ENCODE assay signal across 19 cellular contexts in the genomic region with DNA sequence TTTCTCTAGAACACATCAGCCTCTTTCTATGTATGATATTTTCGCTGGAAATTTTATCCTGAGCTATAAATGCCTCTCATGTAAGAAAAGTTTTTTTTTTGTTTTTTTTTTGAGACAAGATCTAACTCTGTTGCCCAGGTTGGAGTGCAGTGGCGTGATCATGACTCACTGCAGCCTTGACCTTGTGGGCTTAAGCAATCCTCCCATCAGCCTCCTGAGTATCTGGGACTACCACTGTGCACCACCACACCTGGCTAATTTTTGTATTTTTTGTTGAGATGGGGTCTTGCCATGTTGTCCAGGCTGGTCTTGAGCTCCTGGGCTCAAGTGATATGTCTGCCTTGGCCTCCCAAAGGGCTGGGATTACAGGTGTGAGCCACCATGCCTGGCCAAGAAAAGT.
DNase-seq lines count a peak whose midpoint lies in the region; ATAC-seq, FAIRE-seq and TF ChIP-seq lines count a peak whose summit lies in the region.
"Had no signal": no experiment of that assay in that cellular context is flagged by ENCODE, and none has a peak within 500 bp of the region (broad histone marks: within the 10 kb centered on the region; RNA-seq: fewer than 3 reads in every experiment).

No MANE protein-coding gene starts in this region.

- 57% methylated on average over 2 of the region's 2 CpGs for WGBS in A549 (ENCODE audit: missing lambda C conversion rate)

- H3K27ac ChIP-seq in A549 = peak overlapping the region in 1 of 2 experiments; percentile 58; a peak in 1 of 6 replicates
- H3K27ac ChIP-seq in HEK293 (ENCODE audit: extremely low read depth, low read depth, low read length) = no peak overlapping the region
- H3K27ac ChIP-seq: psoas muscle had no signal

- H3K4me3 ChIP-seq in A549 (no peak overlapping the region), HEK293 (ENCODE audit: low read depth, low read length) (no peak overlapping the region), astrocyte of the spinal cord (ENCODE audit: low read depth, low read length) (no peak overlapping the region)
- H3K4me3 ChIP-seq: MG63, psoas muscle had no signal

- DNase-seq in A549 (ENCODE audit: low read depth in 1 of 2, low spot score in 1 of 2) (peak in 1 of 2 experiments; percentile 24), astrocyte of the spinal cord (ENCODE audit: low read depth, low spot score) (peak; percentile 37), iris pigment epithelial cell (ENCODE audit: low read depth) (peak; percentile 65), AML-193 (lab: John Stamatoyannopoulos, UW) (no peak), foreskin melanocyte (no peak), DMS53 (lab: John Stamatoyannopoulos, UW) (no peak), nephron progenitor cell (no peak)
- DNase-seq: activated CD4-positive, alpha-beta T cell treated with anti-CD3 and anti-CD28 coated beads for 48 hours; activated naive CD8-positive, alpha-beta T cell treated with anti-CD3 and anti-CD28 coated beads, Interleukin-2, amount 50 U/mL, for 24 hours; activated T-cell treated with anti-CD3 and anti-CD28 coated beads for 4 hours; hypothalamus; left ventricle myocardium superior; MG63; NCI-H2029 treated with DMSO at 0.1 percent for 48 hours; psoas muscle; SHP77; T-helper 9 cell had no signal

- TF ChIP-seq CTCF in A549 (IDR thresholded peaks at IDR 0.05) = no peak
- TF ChIP-seq CTCF in HEK293 (tag by site-specific recombination; IDR thresholded peaks at IDR 0.05) = no peak
- no peak for TF ChIP-seq CTCF in astrocyte of the spinal cord (IDR thresholded peaks at IDR 0.05; ENCODE audit: low read depth, low read length)
- no peak for TF ChIP-seq CTCF in nephron progenitor cell (IDR thresholded peaks at IDR 0.05)

- no peak overlapping the region for H3K4me3 Mint-ChIP-seq in nephron progenitor cell
- H3K4me3 Mint-ChIP-seq: activated naive CD8-positive, alpha-beta T cell treated with anti-CD3 and anti-CD28 coated beads, Interleukin-2, amount 50 U/mL, for 24 hours had no signal

- H3K4me2 ChIP-seq in A549 = peak overlapping the region; percentile 29

- H3K36me3 Mint-ChIP-seq in nephron progenitor cell (ENCODE audit: low read depth) = peaks cover 4% of the 10 kb centered on the region

- H3K9me3 ChIP-seq in A549 = no peaks in the 10 kb centered on the region
- no peaks in the 10 kb centered on the region for H3K9me3 ChIP-seq in HEK293 (ENCODE audit: control insufficient read depth, insufficient read depth, low read depth, low read length)
- H3K9me3 ChIP-seq: MG63, psoas muscle had no signal

- H3K27me3 Mint-ChIP-seq in nephron progenitor cell (ENCODE audit: low read depth, poor library complexity) = no peaks in the 10 kb centered on the region
- H3K27me3 Mint-ChIP-seq: activated naive CD8-positive, alpha-beta T cell treated with anti-CD3 and anti-CD28 coated beads, Interleukin-2, amount 50 U/mL, for 24 hours had no signal

- peak in 1 of 2 experiments; percentile 51; a peak in 1 of 6 replicates for ATAC-seq in A549
- ATAC-seq: activated naive CD8-positive, alpha-beta T cell treated with anti-CD3 and anti-CD28 coated beads, Interleukin-2, amount 50 U/mL, for 24 hours; left ventricle myocardium superior had no signal

- POLR2A ChIA-PET in A549 (lab: Yijun Ruan, JAX) = no interaction called here
- POLR2A ChIA-PET in HEK293 (lab: Yijun Ruan, JAX) = no interaction called here

- H3K9me3 Mint-ChIP-seq in nephron progenitor cell = no peaks in the 10 kb centered on the region
- H3K9me3 Mint-ChIP-seq: activated naive CD8-positive, alpha-beta T cell treated with anti-CD3 and anti-CD28 coated beads, Interleukin-2, amount 50 U/mL, for 24 hours had no signal

- no peak for TF ChIP-seq POLR2A in A549 (IDR thresholded peaks at IDR 0.05; ENCODE audit: low read length)

- H3K27ac Mint-ChIP-seq in nephron progenitor cell = no peak overlapping the region
- H3K27ac Mint-ChIP-seq: activated naive CD8-positive, alpha-beta T cell treated with anti-CD3 and anti-CD28 coated beads, Interleukin-2, amount 50 U/mL, for 24 hours had no signal

- no peak for TF ChIP-seq RAD21 in A549 (conservative IDR thresholded peaks at IDR 0.05 in 1 of 2, IDR thresholded peaks at IDR 0.05 in 1 of 2)

- H3K4me1 Mint-ChIP-seq in nephron progenitor cell = no peaks in the 10 kb centered on the region

- in situ Hi-C loops in astrocyte of the spinal cord (cut with HindIII; ENCODE audit: low sequenced_read_pairs) = no loop called here

- no peak for FAIRE-seq in A549 (lab: Jason Lieb, UNC)
- FAIRE-seq: D721Med had no signal

- CTCF ChIA-PET in A549 (lab: Yijun Ruan, JAX) = interaction anchor here (0.6 to 0.7 kb wide), 3 partner anchors 18 to 869 kb away, joined by 3 to 4 read pairs (median 3); no protein-coding TSS in a partner anchor
- CTCF ChIA-PET in HEK293 (lab: Yijun Ruan, JAX) = interaction anchor here (0.7 to 1.0 kb wide), 2 partner anchors 13 to 186 kb away, joined by 4 to 6 read pairs; no protein-coding TSS in a partner anchor

- no peak for TF ChIP-seq EP300 in A549 (IDR thresholded peaks at IDR 0.05)

- H3K36me3 ChIP-seq in HEK293 (ENCODE audit: control insufficient read depth in 2 of 2, insufficient read depth in 1 of 2, low read length in 2 of 2) = no peaks in the 10 kb centered on the region; a peak in 1 of 3 replicates
- H3K36me3 ChIP-seq: MG63 had no signal

- H3K4me1 ChIP-seq in A549 = peaks cover 24% of the 10 kb centered on the region
- 0 out of 2 replicates have a peak, but pooled peaks cover 3% of the 10 kb centered on the region for H3K4me1 ChIP-seq in HEK293 (ENCODE audit: control insufficient read depth, insufficient read depth, low read length)
- H3K4me1 ChIP-seq: psoas muscle had no signal

TF ChIP-seq in A549, 52 proteins besides CTCF, POLR2A, EP300 and RAD21 (continues in another document):
- no peak for TF ChIP-seq CHD2 (IDR thresholded peaks at IDR 0.05; ENCODE audit: low read length, partially characterized antibody)
- TF ChIP-seq FOSL2 (IDR thresholded peaks at IDR 0.05) = no peak
- TF ChIP-seq FOSL2 (CRISPR knock-in tag; IDR thresholded peaks at IDR 0.05) = 0 out of 2 replicates have a peak, but pooled peaks have one; percentile 29
- no peak for TF ChIP-seq KDM1A (IDR thresholded peaks at IDR 0.05; ENCODE audit: low read depth)
- no peak for TF ChIP-seq JUNB (IDR thresholded peaks at IDR 0.05)
- TF ChIP-seq RARB (CRISPR knock-in tag; IDR thresholded peaks at IDR 0.05) = no peak
- TF ChIP-seq, protein P1, sequence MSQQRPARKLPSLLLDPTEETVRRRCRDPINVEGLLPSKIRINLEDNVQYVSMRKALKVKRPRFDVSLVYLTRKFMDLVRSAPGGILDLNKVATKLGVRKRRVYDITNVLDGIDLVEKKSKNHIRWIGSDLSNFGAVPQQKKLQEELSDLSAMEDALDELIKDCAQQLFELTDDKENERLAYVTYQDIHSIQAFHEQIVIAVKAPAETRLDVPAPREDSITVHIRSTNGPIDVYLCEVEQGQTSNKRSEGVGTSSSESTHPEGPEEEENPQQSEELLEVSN (IDR thresholded peaks at IDR 0.05; ENCODE audit: borderline replicate concordance, low read depth) = no peak
- TF ChIP-seq KDM5A (IDR thresholded peaks at IDR 0.05) = no peak
- TF ChIP-seq, protein P2, sequence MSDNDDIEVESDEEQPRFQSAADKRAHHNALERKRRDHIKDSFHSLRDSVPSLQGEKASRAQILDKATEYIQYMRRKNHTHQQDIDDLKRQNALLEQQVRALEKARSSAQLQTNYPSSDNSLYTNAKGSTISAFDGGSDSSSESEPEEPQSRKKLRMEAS (IDR thresholded peaks at IDR 0.05) = no peak
- TF ChIP-seq, protein P3, sequence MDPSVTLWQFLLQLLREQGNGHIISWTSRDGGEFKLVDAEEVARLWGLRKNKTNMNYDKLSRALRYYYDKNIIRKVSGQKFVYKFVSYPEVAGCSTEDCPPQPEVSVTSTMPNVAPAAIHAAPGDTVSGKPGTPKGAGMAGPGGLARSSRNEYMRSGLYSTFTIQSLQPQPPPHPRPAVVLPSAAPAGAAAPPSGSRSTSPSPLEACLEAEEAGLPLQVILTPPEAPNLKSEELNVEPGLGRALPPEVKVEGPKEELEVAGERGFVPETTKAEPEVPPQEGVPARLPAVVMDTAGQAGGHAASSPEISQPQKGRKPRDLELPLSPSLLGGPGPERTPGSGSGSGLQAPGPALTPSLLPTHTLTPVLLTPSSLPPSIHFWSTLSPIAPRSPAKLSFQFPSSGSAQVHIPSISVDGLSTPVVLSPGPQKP (IDR thresholded peaks at IDR 0.05; ENCODE audit: low read depth, low read length) = no peak
- TF ChIP-seq RCOR1 (IDR thresholded peaks at IDR 0.05; ENCODE audit: low read depth, low read length) = no peak

TF ChIP-seq in HEK293, 187 proteins besides CTCF, POLR2A, EP300 and RAD21:
- TF ChIP-seq ZNF629 (tag by site-specific recombination; IDR thresholded peaks at IDR 0.05) (0 out of 2 replicates have a peak, but pooled peaks have one; percentile 14), GLI4 (tag by site-specific recombination; IDR thresholded peaks at IDR 0.05) (no peak)
- TF ChIP-seq, protein P4, sequence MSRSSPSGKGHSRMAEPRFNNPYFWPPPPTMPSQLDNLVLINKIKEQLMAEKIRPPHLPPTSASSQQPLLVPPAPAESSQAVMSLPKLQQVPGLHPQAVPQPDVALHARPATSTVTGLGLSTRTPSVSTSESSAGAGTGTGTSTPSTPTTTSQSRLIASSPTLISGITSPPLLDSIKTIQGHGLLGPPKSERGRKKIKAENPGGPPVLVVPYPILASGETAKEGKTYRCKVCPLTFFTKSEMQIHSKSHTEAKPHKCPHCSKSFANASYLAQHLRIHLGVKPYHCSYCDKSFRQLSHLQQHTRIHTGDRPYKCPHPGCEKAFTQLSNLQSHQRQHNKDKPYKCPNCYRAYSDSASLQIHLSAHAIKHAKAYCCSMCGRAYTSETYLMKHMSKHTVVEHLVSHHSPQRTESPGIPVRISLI (tag by site-specific recombination; IDR thresholded peaks at IDR 0.05) = 0 out of 2 replicates have a peak, but pooled peaks have one; percentile 49
TF ChIP-seq in HEK293: peak in this region for 2.

Comparison
In these comparisons a context has a peak if more than half of its experiments do, and no peak if none do; other contexts are left out.
1. DNase-seq: peak in astrocyte of the spinal cord (single experiment) and iris pigment epithelial cell (single experiment); none in AML-193 (0 of 2), foreskin melanocyte (single experiment), DMS53 (single experiment) and nephron progenitor cell (single experiment).